Comparison of ENCODE assay signal across 27 cellular contexts in the genomic region with DNA sequence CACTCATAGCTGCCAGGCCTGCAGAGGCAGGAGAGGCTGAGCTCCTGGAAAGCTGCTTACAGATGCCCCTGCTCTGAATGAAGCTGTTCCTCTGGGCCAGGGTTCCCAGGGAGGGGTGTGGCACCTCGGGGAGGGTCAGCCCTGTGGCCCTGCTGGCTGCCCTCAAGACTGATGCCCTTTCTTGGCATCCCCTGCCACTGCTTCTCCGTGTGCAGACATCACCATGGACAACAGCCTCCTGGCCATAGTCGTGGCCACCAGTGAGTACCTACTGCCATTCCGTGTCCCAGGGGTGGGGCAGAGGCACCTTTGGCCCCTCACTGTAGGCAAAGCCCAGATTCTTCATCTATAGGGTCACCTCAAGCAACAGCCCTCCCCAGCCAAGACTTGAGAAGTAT. TPM values are rescaled to one million over a fixed set of nuclear protein-coding genes. Genes with fewer than 3 reads are reported as not detected.
A peak's percentile ranks its signal among the peaks of the same experiment; 100 is the strongest.
DNase-seq lines count a peak whose midpoint lies in the region; ATAC-seq, FAIRE-seq and TF ChIP-seq lines count a peak whose summit lies in the region.
"Had no signal": no experiment of that assay in that cellular context is flagged by ENCODE, and none has a peak within 500 bp of the region (broad histone marks: within the 10 kb centered on the region; RNA-seq: fewer than 3 reads in every experiment).

No MANE protein-coding gene starts in this region.

- H3K4me1 ChIP-seq in K562 (replicated peaks in 1 of 2; ENCODE audit: control insufficient read depth in 2 of 2, insufficient read depth in 2 of 2, low read length in 2 of 2), result peaks cover 17 to 33% of the 10 kb centered on the region in 2 experiments
- peaks cover 36% of the 10 kb centered on the region for H3K4me1 ChIP-seq in mesodermal cell (ENCODE audit: control insufficient read depth, insufficient read depth, low read length, poor library complexity, severe bottlenecking)

- 70% methylated on average over 4 of the region's 4 CpGs for WGBS in K562 (ENCODE audit: insufficient coverage, low coverage, missing lambda C conversion rate)
- 80 to 86% methylated on average over 4 of the region's 4 CpGs for WGBS in mesodermal cell (ENCODE audit: insufficient coverage in 2 of 2), 2 experiments

- H3K4me2 ChIP-seq in K562 (ENCODE audit: insufficient read depth, low read length), result no peak overlapping the region

- POLR2A ChIA-PET in activated CD4-positive, alpha-beta T cell treated with anti-CD3 and anti-CD28 coated beads, Interleukin-2, amount 10 ng/mL, durations not matched to agents 7 days and 5 days (lab: Charles Lee), result no interaction called here
- POLR2A ChIA-PET in K562 (lab: Yijun Ruan, JAX), result interaction anchor here (0.5 to 3.5 kb wide), 4 partner anchors 7 to 98 kb away, joined by 3 to 22 read pairs (median 9); partner anchors contain the start of genes EME1 and LRRC59

- H3K36me3 Mint-ChIP-seq in activated CD4-positive, alpha-beta T cell treated with anti-CD3 and anti-CD28 coated beads, Interleukin-2, amount 10 ng/mL, durations not matched to agents 7 days and 5 days (ENCODE audit: low read depth), result peaks cover 20% of the 10 kb centered on the region
- H3K36me3 Mint-ChIP-seq in activated CD8-positive, alpha-beta memory T cell treated with anti-CD3 and anti-CD28 coated beads, Interleukin-2, amount 10 ng/mL, durations not matched to agents 7 days and 5 days, result peaks cover 10% of the 10 kb centered on the region

- H3K9ac ChIP-seq in K562 (ENCODE audit: insufficient read depth in 1 of 2, low read depth in 2 of 2, low read length in 2 of 2), result no peak overlapping the region
- H3K9ac ChIP-seq: GM23248 had no signal

- no peak for DNase-seq in activated CD4-positive, alpha-beta T cell treated with anti-CD3 and anti-CD28 coated beads, Interleukin-2, amount 10 ng/mL, durations not matched to agents 7 days and 5 days
- no peak for DNase-seq in activated CD4-positive, alpha-beta T cell treated with anti-CD3 and anti-CD28 coated beads, Interleukin-2, amount 50 U/mL, for 1 hour
- DNase-seq in K562 (ENCODE audit: extremely low read depth in 1 of 4, low spot score in 3 of 4) (no peak), D341Med (ENCODE audit: low spot score) (no peak), NCI-H510A treated with DMSO at 0.1 percent for 48 hours (lab: John Stamatoyannopoulos, UW) (no peak)
- DNase-seq in activated CD8-positive, alpha-beta memory T cell treated with anti-CD3 and anti-CD28 coated beads, Interleukin-2, amount 10 ng/mL, durations not matched to agents 7 days and 5 days, result no peak
- DNase-seq: activated CD4-positive, alpha-beta memory T cell treated with anti-CD3 and anti-CD28 coated beads, Interleukin-2, amount 10 ng/mL, durations not matched to agents 7 days and 5 days; activated naive CD4-positive, alpha-beta T cell; activated T-cell treated with anti-CD3 and anti-CD28 coated beads, Interleukin-2, amount 50 U/mL, for 1 hour; AML-193; CD8-positive, alpha-beta T cell; central memory CD4-positive, alpha-beta T cell; GF-D8; MG63; mucosa of descending colon; NCI-H1417 treated with DMSO at 0.1 percent for 48 hours; stimulated activated CD4-positive, alpha-beta T cell treated with anti-CD3 and anti-CD28 coated beads, Interleukin-2, amount 100 ng/mL, for 24 hours; thyroid gland had no signal

- FAIRE-seq in K562 (lab: Jason Lieb, UNC), result no peak
- FAIRE-seq: RCC 7860 had no signal

- H3K9me3 ChIP-seq in K562 (replicated peaks; ENCODE audit: control insufficient read depth, insufficient read depth, low read depth, low read length), result no peaks in the 10 kb centered on the region
- no peaks in the 10 kb centered on the region for H3K9me3 ChIP-seq in mesodermal cell (ENCODE audit: control insufficient read depth, low read length)
- H3K9me3 ChIP-seq: MG63, mucosa of descending colon, psoas muscle, thyroid gland had no signal

- peaks cover 62% of the 10 kb centered on the region for H3K36me3 ChIP-seq in K562 (ENCODE audit: control insufficient read depth, insufficient read depth, low read length)
- peaks cover 46% of the 10 kb centered on the region for H3K36me3 ChIP-seq in mesodermal cell (ENCODE audit: control insufficient read depth, insufficient read depth, low read length)

- no peak; the same call in 1 of the 2 replicates for TF ChIP-seq POLR2A in K562 (conservative IDR thresholded peaks at IDR 0.05)

- peak overlapping the region; percentile 15 for H3K27ac Mint-ChIP-seq in activated CD4-positive, alpha-beta T cell treated with anti-CD3 and anti-CD28 coated beads, Interleukin-2, amount 10 ng/mL, durations not matched to agents 7 days and 5 days
- no peak overlapping the region for H3K27ac Mint-ChIP-seq in activated CD8-positive, alpha-beta memory T cell treated with anti-CD3 and anti-CD28 coated beads, Interleukin-2, amount 10 ng/mL, durations not matched to agents 7 days and 5 days
- H3K27ac Mint-ChIP-seq: activated CD4-positive, alpha-beta memory T cell treated with anti-CD3 and anti-CD28 coated beads, Interleukin-2, amount 10 ng/mL, durations not matched to agents 7 days and 5 days; CD8-positive, alpha-beta T cell; stimulated activated memory B cell treated with anti-CD40 and anti-IgM and Interleukin-4, amounts not matched to agents 10 μg/mL and 1 μg/mL and 100 μg/mL, for 72 hours; T-helper 2 cell treated with Interferon-gamma antibody and Interleukin-4, amounts not matched to agents 5 μg/mL and 100 μg/mL, for 36 hours had no signal

- CTCF ChIA-PET in activated CD4-positive, alpha-beta T cell treated with anti-CD3 and anti-CD28 coated beads, Interleukin-2, amount 10 ng/mL, durations not matched to agents 7 days and 5 days (lab: Charles Lee), result interaction anchor here (1.4 to 3.9 kb wide), 2 partner anchors 16 to 33 kb away, joined by 4 to 34 read pairs; partner anchors contain the start of gene LRRC59
- CTCF ChIA-PET in K562 (lab: Yijun Ruan, JAX; ENCODE audit: low intra/inter-chr PET ratio), result no interaction called here
- CTCF ChIA-PET in activated CD8-positive, alpha-beta memory T cell treated with anti-CD3 and anti-CD28 coated beads, Interleukin-2, amount 10 ng/mL, durations not matched to agents 7 days and 5 days (lab: Charles Lee), result interaction anchor here (0.7 to 5.9 kb wide), 6 partner anchors 8 to 33 kb away, joined by 3 to 64 read pairs (median 18); partner anchors contain the start of genes EME1, LRRC59, MRPL27 and XYLT2

- no peak for TF ChIP-seq CTCF in K562 (IDR thresholded peaks at IDR 0.05 in 2 of 3, conservative IDR thresholded peaks at IDR 0.05 in 1 of 3; ENCODE audit: insufficient read depth in 2 of 3, low read depth in 1 of 3, low read length in 3 of 3)

- TF ChIP-seq EP300 in K562 (IDR thresholded peaks at IDR 0.05; ENCODE audit: low read length), result no peak

- H3K4me1 Mint-ChIP-seq in activated CD4-positive, alpha-beta T cell treated with anti-CD3 and anti-CD28 coated beads, Interleukin-2, amount 10 ng/mL, durations not matched to agents 7 days and 5 days, result peaks cover 8% of the 10 kb centered on the region
- H3K4me1 Mint-ChIP-seq in activated CD8-positive, alpha-beta memory T cell treated with anti-CD3 and anti-CD28 coated beads, Interleukin-2, amount 10 ng/mL, durations not matched to agents 7 days and 5 days, result peaks cover 18% of the 10 kb centered on the region

- BruUV-seq in K562 (replicated peaks; lab: Mats Ljungman, UMichigan), result no TSS peak

- no peaks in the 10 kb centered on the region; the same call in 2 of the 3 replicates for H3K79me2 ChIP-seq in K562 (ENCODE audit: control insufficient read depth, insufficient read depth, low read length)

- TF ChIP-seq RAD21 in K562 (CRISPR knock-in tag; conservative IDR thresholded peaks at IDR 0.05 in 1 of 2, IDR thresholded peaks at IDR 0.05 in 1 of 2), result no peak

- ATAC-seq in K562 (no peak), HG02973 (IDR thresholded peaks at IDR 0.05; ENCODE audit: unreplicated experiment) (no peak)
- no peak for ATAC-seq in activated CD8-positive, alpha-beta memory T cell treated with anti-CD3 and anti-CD28 coated beads, Interleukin-2, amount 10 ng/mL, durations not matched to agents 7 days and 5 days
- ATAC-seq: CD8-positive, alpha-beta T cell; mucosa of descending colon; psoas muscle; stimulated activated memory B cell treated with anti-CD40 and anti-IgM and Interleukin-4, amounts not matched to agents 10 μg/mL and 1 μg/mL and 100 μg/mL, for 72 hours had no signal

- H3K4me3 Mint-ChIP-seq in activated CD4-positive, alpha-beta T cell treated with anti-CD3 and anti-CD28 coated beads, Interleukin-2, amount 10 ng/mL, durations not matched to agents 7 days and 5 days, result no peak overlapping the region
- no peak overlapping the region for H3K4me3 Mint-ChIP-seq in activated CD8-positive, alpha-beta memory T cell treated with anti-CD3 and anti-CD28 coated beads, Interleukin-2, amount 10 ng/mL, durations not matched to agents 7 days and 5 days
- H3K4me3 Mint-ChIP-seq: activated CD4-positive, alpha-beta memory T cell treated with anti-CD3 and anti-CD28 coated beads, Interleukin-2, amount 10 ng/mL, durations not matched to agents 7 days and 5 days; CD8-positive, alpha-beta T cell; stimulated activated memory B cell treated with anti-CD40 and anti-IgM and Interleukin-4, amounts not matched to agents 10 μg/mL and 1 μg/mL and 100 μg/mL, for 72 hours; T-helper 2 cell treated with Interferon-gamma antibody and Interleukin-4, amounts not matched to agents 5 μg/mL and 100 μg/mL, for 36 hours had no signal

- H3K4me3 ChIP-seq in K562 (no peak overlapping the region), mesodermal cell (ENCODE audit: extremely low read depth, insufficient read depth, low read length, poor library complexity, severe bottlenecking) (no peak overlapping the region)
- H3K4me3 ChIP-seq: GM23248, MG63, mucosa of descending colon, psoas muscle, skin epidermis, thyroid gland had no signal

- H3K27ac ChIP-seq in K562 (ENCODE audit: extremely low read depth, low read depth, low read length), result no peak overlapping the region
- peak overlapping the region; percentile 69 for H3K27ac ChIP-seq in mesodermal cell (ENCODE audit: low read depth, low read length, severe bottlenecking)
- H3K27ac ChIP-seq: GM23248, psoas muscle, skin epidermis, thyroid gland, VCaP had no signal

- H2AFZ ChIP-seq in K562 (ENCODE audit: low read depth, low read length), result no peak overlapping the region
- H2AFZ ChIP-seq: GM23248 had no signal

- H4K20me1 ChIP-seq in K562 (replicated peaks; ENCODE audit: control insufficient read depth, insufficient read depth, low read length), result peaks cover 14% of the 10 kb centered on the region

- in situ Hi-C loops in K562 (cut with MboI), result no loop called here

- H3K9me3 Mint-ChIP-seq in activated CD4-positive, alpha-beta T cell treated with anti-CD3 and anti-CD28 coated beads, Interleukin-2, amount 10 ng/mL, durations not matched to agents 7 days and 5 days, result no peaks in the 10 kb centered on the region
- H3K9me3 Mint-ChIP-seq in activated CD8-positive, alpha-beta memory T cell treated with anti-CD3 and anti-CD28 coated beads, Interleukin-2, amount 10 ng/mL, durations not matched to agents 7 days and 5 days (ENCODE audit: low read depth), result no peaks in the 10 kb centered on the region
- H3K9me3 Mint-ChIP-seq: activated CD4-positive, alpha-beta memory T cell treated with anti-CD3 and anti-CD28 coated beads, Interleukin-2, amount 10 ng/mL, durations not matched to agents 7 days and 5 days; CD8-positive, alpha-beta T cell; stimulated activated memory B cell treated with anti-CD40 and anti-IgM and Interleukin-4, amounts not matched to agents 10 μg/mL and 1 μg/mL and 100 μg/mL, for 72 hours; T-helper 2 cell treated with Interferon-gamma antibody and Interleukin-4, amounts not matched to agents 5 μg/mL and 100 μg/mL, for 36 hours had no signal

- intact Hi-C loops in K562 (cut with micrococcal nuclease), result no loop called here

- no peaks in the 10 kb centered on the region for H3K27me3 ChIP-seq in K562 (ENCODE audit: control insufficient read depth in 2 of 2, insufficient read depth in 2 of 2, low read length in 2 of 2)
- H3K27me3 ChIP-seq: MG63, thyroid gland had no signal

- no peaks in the 10 kb centered on the region for H3K9me1 ChIP-seq in K562 (ENCODE audit: control insufficient read depth, insufficient read depth, low read length)

- no peaks in the 10 kb centered on the region for H3K27me3 Mint-ChIP-seq in activated CD4-positive, alpha-beta T cell treated with anti-CD3 and anti-CD28 coated beads, Interleukin-2, amount 10 ng/mL, durations not matched to agents 7 days and 5 days
- H3K27me3 Mint-ChIP-seq in activated CD8-positive, alpha-beta memory T cell treated with anti-CD3 and anti-CD28 coated beads, Interleukin-2, amount 10 ng/mL, durations not matched to agents 7 days and 5 days, result no peaks in the 10 kb centered on the region
- H3K27me3 Mint-ChIP-seq: activated CD4-positive, alpha-beta memory T cell treated with anti-CD3 and anti-CD28 coated beads, Interleukin-2, amount 10 ng/mL, durations not matched to agents 7 days and 5 days; stimulated activated memory B cell treated with anti-CD40 and anti-IgM and Interleukin-4, amounts not matched to agents 10 μg/mL and 1 μg/mL and 100 μg/mL, for 72 hours had no signal

RNA-seq across cellular contexts. Expression of gene MRPL27, which starts 8.9 kb away (rescaled TPM):
- 10 to 100 TPM; 62.9 to 71.4 TPM for total RNA-seq in activated CD4-positive, alpha-beta T cell treated with anti-CD3 and anti-CD28 coated beads, Interleukin-2, amount 10 ng/mL, durations not matched to agents 7 days and 5 days
- total RNA-seq in K562 (2011; cell fraction: chromatin; rRNA removed; ENCODE audit: low replicate concordance), result 59.4 and 90.8 TPM in 2 replicates
- 82.5 and 90.0 TPM in 2 replicates for total RNA-seq in K562 (2011; cell fraction: nucleolus; rRNA removed)
- 74.9 and 93.1 TPM in 2 replicates for total RNA-seq in K562 (2011; cell fraction: nucleoplasm; rRNA removed)
- total RNA-seq in K562 (2014; rRNA removed) (99.4 and 102 TPM in 2 replicates), K562 (2014; rRNA removed; fragmentation: Illumina TruSeq; extraction: Trizol) (122 and 142 TPM in 2 replicates), K562 (2015; rRNA removed; fragmentation: Illumina TruSeq; extraction: Trizol) (123 and 127 TPM in 2 replicates), K562 (2021) (96.3 and 98.2 TPM in 2 replicates)
- polyA plus RNA-seq in K562 (2011; rRNA removed) (127 and 146 TPM in 2 replicates), K562 (2014; fragmentation: Illumina TruSeq; extraction: Trizol) (103 and 105 TPM in 2 replicates), K562 (2014; fragmentation: Nextera tagmentation; extraction: Ambion mirVana) (100 to 1,000 TPM; 388 to 401 TPM), K562 (2014; rRNA removed) (138 and 143 TPM in 2 replicates)
- 138 and 159 TPM in 2 replicates for polyA plus RNA-seq in K562 (2011; cell fraction: cytosol; rRNA removed)
- polyA plus RNA-seq in K562 (2011; cell fraction: nucleus; rRNA removed), result 67.4 and 86.4 TPM in 2 replicates
- polyA plus RNA-seq in K562 (2012), result 72.3 and 119 TPM in 2 replicates
- polyA minus RNA-seq in K562 (2011; rRNA and poly(A)+ RNA removed), result 80.5 and 86.3 TPM in 2 replicates
- polyA minus RNA-seq in K562 (2011; cell fraction: cytosol; rRNA and poly(A)+ RNA removed), result 18.6 and 40.0 TPM in 2 replicates
- polyA minus RNA-seq in K562 (2011; cell fraction: nucleus; rRNA and poly(A)+ RNA removed), result 31.5 and 50.3 TPM in 2 replicates
- polyA plus RNA-seq in mesodermal cell (2013, experiment 1 of 2), result 67.5 TPM
- 54.7 TPM for polyA plus RNA-seq in mesodermal cell (2013, experiment 2 of 2)
- 10 to 100 TPM; 65.7 to 81.8 TPM for total RNA-seq in activated CD8-positive, alpha-beta memory T cell treated with anti-CD3 and anti-CD28 coated beads, Interleukin-2, amount 10 ng/mL, durations not matched to agents 7 days and 5 days

RNA-seq across cellular contexts. Expression of gene EME1, which starts 9.0 kb away (rescaled TPM):
- 10 to 100 TPM; 19.9 to 21.8 TPM for total RNA-seq in activated CD4-positive, alpha-beta T cell treated with anti-CD3 and anti-CD28 coated beads, Interleukin-2, amount 10 ng/mL, durations not matched to agents 7 days and 5 days
- total RNA-seq in K562 (2011; cell fraction: chromatin; rRNA removed; ENCODE audit: low replicate concordance), result 119 and 126 TPM in 2 replicates
- 73.0 and 74.5 TPM in 2 replicates for total RNA-seq in K562 (2011; cell fraction: nucleolus; rRNA removed)
- total RNA-seq in K562 (2011; cell fraction: nucleoplasm; rRNA removed), result 64.3 and 82.1 TPM in 2 replicates
- total RNA-seq in K562 (2014; rRNA removed) (18.8 and 28.0 TPM in 2 replicates), K562 (2014; rRNA removed; fragmentation: Illumina TruSeq; extraction: Trizol) (17.6 and 21.4 TPM in 2 replicates), K562 (2015; rRNA removed; fragmentation: Illumina TruSeq; extraction: Trizol) (16.6 and 17.6 TPM in 2 replicates), K562 (2021) (16.8 and 20.1 TPM in 2 replicates)
- polyA plus RNA-seq in K562 (2011; rRNA removed) (44.1 and 61.3 TPM in 2 replicates), K562 (2014; fragmentation: Illumina TruSeq; extraction: Trizol) (20.9 and 24.0 TPM in 2 replicates), K562 (2014; fragmentation: Nextera tagmentation; extraction: Ambion mirVana) (10 to 100 TPM; 14.6 to 27.4 TPM), K562 (2014; rRNA removed) (28.7 TPM in 2 replicates)
- polyA plus RNA-seq in K562 (2011; cell fraction: cytosol; rRNA removed), result 15.3 and 28.4 TPM in 2 replicates
- polyA plus RNA-seq in K562 (2011; cell fraction: nucleus; rRNA removed), result 254 and 409 TPM in 2 replicates
- 42.1 and 48.1 TPM in 2 replicates for polyA plus RNA-seq in K562 (2012)
- 24.1 and 34.7 TPM in 2 replicates for polyA minus RNA-seq in K562 (2011; rRNA and poly(A)+ RNA removed)
- polyA minus RNA-seq in K562 (2011; cell fraction: cytosol; rRNA and poly(A)+ RNA removed), result 7.2 and 9.6 TPM in 2 replicates
- polyA minus RNA-seq in K562 (2011; cell fraction: nucleus; rRNA and poly(A)+ RNA removed), result 28.1 and 57.5 TPM in 2 replicates
- 16.4 TPM for polyA plus RNA-seq in mesodermal cell (2013, experiment 1 of 2)
- polyA plus RNA-seq in mesodermal cell (2013, experiment 2 of 2), result 17.3 TPM
- 10 to 100 TPM; 34.0 to 40.8 TPM for total RNA-seq in activated CD8-positive, alpha-beta memory T cell treated with anti-CD3 and anti-CD28 coated beads, Interleukin-2, amount 10 ng/mL, durations not matched to agents 7 days and 5 days

RNA-seq across cellular contexts. Expression of gene XYLT2, which starts 18.1 kb away (rescaled TPM):
- 10 to 100 TPM; 22.1 to 23.6 TPM for total RNA-seq in activated CD4-positive, alpha-beta T cell treated with anti-CD3 and anti-CD28 coated beads, Interleukin-2, amount 10 ng/mL, durations not matched to agents 7 days and 5 days
- total RNA-seq in K562 (2011; cell fraction: chromatin; rRNA removed; ENCODE audit: low replicate concordance), result 16.9 and 49.3 TPM in 2 replicates
- total RNA-seq in K562 (2011; cell fraction: nucleolus; rRNA removed), result 28.8 and 34.7 TPM in 2 replicates
- 27.6 and 29.6 TPM in 2 replicates for total RNA-seq in K562 (2011; cell fraction: nucleoplasm; rRNA removed)
- total RNA-seq in K562 (2014; rRNA removed) (9.1 and 14.0 TPM in 2 replicates), K562 (2014; rRNA removed; fragmentation: Illumina TruSeq; extraction: Trizol) (2.0 and 2.4 TPM in 2 replicates), K562 (2015; rRNA removed; fragmentation: Illumina TruSeq; extraction: Trizol) (4.5 and 10.6 TPM in 2 replicates), K562 (2021) (8.9 and 9.5 TPM in 2 replicates)
- polyA plus RNA-seq in K562 (2011; rRNA removed) (3.8 and 8.4 TPM in 2 replicates), K562 (2014; fragmentation: Illumina TruSeq; extraction: Trizol) (4.3 and 6.5 TPM in 2 replicates), K562 (2014; fragmentation: Nextera tagmentation; extraction: Ambion mirVana) (1 to 10 TPM in 1 of 2 experiments, under 1 TPM in 1; 0.63 to 1.0 TPM), K562 (2014; rRNA removed) (7.3 and 8.0 TPM in 2 replicates)
- polyA plus RNA-seq in K562 (2011; cell fraction: cytosol; rRNA removed), result 7.0 and 11.0 TPM in 2 replicates
- polyA plus RNA-seq in K562 (2011; cell fraction: nucleus; rRNA removed), result 19.7 and 30.0 TPM in 2 replicates
- polyA plus RNA-seq in K562 (2012), result 6.2 and 10.6 TPM in 2 replicates
- polyA minus RNA-seq in K562 (2011; rRNA and poly(A)+ RNA removed), result 6.2 and 7.9 TPM in 2 replicates
- polyA minus RNA-seq in K562 (2011; cell fraction: cytosol; rRNA and poly(A)+ RNA removed), result 8.8 and 29.4 TPM in 2 replicates
- polyA minus RNA-seq in K562 (2011; cell fraction: nucleus; rRNA and poly(A)+ RNA removed), result 9.4 and 10.1 TPM in 2 replicates
- polyA plus RNA-seq in mesodermal cell (2013, experiment 1 of 2), result 26.5 TPM
- polyA plus RNA-seq in mesodermal cell (2013, experiment 2 of 2), result 22.4 TPM
- 10 to 100 TPM; 33.1 to 38.2 TPM for total RNA-seq in activated CD8-positive, alpha-beta memory T cell treated with anti-CD3 and anti-CD28 coated beads, Interleukin-2, amount 10 ng/mL, durations not matched to agents 7 days and 5 days

RNA-seq across cellular contexts. Expression of gene LRRC59, which starts 33.3 kb away (rescaled TPM):
- total RNA-seq in activated CD4-positive, alpha-beta T cell treated with anti-CD3 and anti-CD28 coated beads, Interleukin-2, amount 10 ng/mL, durations not matched to agents 7 days and 5 days, result 10 to 100 TPM; 60.8 to 68.5 TPM
- total RNA-seq in K562 (2011; cell fraction: chromatin; rRNA removed; ENCODE audit: low replicate concordance), result 69.1 and 116 TPM in 2 replicates
- total RNA-seq in K562 (2011; cell fraction: nucleolus; rRNA removed), result 92.4 and 122 TPM in 2 replicates
- 127 and 192 TPM in 2 replicates for total RNA-seq in K562 (2011; cell fraction: nucleoplasm; rRNA removed)
- total RNA-seq in K562 (2014; rRNA removed), result 187 and 221 TPM in 2 replicates
- total RNA-seq in K562 (2014; rRNA removed; fragmentation: Illumina TruSeq; extraction: Trizol), result 154 and 156 TPM in 2 replicates
- total RNA-seq in K562 (2015; rRNA removed; fragmentation: Illumina TruSeq; extraction: Trizol), result 187 TPM in 2 replicates
- 223 and 244 TPM in 2 replicates for total RNA-seq in K562 (2021)
- 119 and 158 TPM in 2 replicates for polyA plus RNA-seq in K562 (2011; rRNA removed)
- polyA plus RNA-seq in K562 (2011; cell fraction: cytosol; rRNA removed), result 85.0 and 92.7 TPM in 2 replicates
- 52.0 and 69.3 TPM in 2 replicates for polyA plus RNA-seq in K562 (2011; cell fraction: nucleus; rRNA removed)
- polyA plus RNA-seq in K562 (2012), result 201 and 212 TPM in 2 replicates
- 206 and 214 TPM in 2 replicates for polyA plus RNA-seq in K562 (2014; fragmentation: Illumina TruSeq; extraction: Trizol)
- 10 to 100 TPM; 27.8 to 38.7 TPM for polyA plus RNA-seq in K562 (2014; fragmentation: Nextera tagmentation; extraction: Ambion mirVana)
- 118 and 134 TPM in 2 replicates for polyA plus RNA-seq in K562 (2014; rRNA removed)
- 198 and 249 TPM in 2 replicates for polyA minus RNA-seq in K562 (2011; rRNA and poly(A)+ RNA removed)
- polyA minus RNA-seq in K562 (2011; cell fraction: cytosol; rRNA and poly(A)+ RNA removed), result 104 and 126 TPM in 2 replicates
- polyA minus RNA-seq in K562 (2011; cell fraction: nucleus; rRNA and poly(A)+ RNA removed), result 35.8 and 66.0 TPM in 2 replicates
- 135 TPM for polyA plus RNA-seq in mesodermal cell (2013, experiment 1 of 2)
- polyA plus RNA-seq in mesodermal cell (2013, experiment 2 of 2), result 124 TPM
- total RNA-seq in activated CD8-positive, alpha-beta memory T cell treated with anti-CD3 and anti-CD28 coated beads, Interleukin-2, amount 10 ng/mL, durations not matched to agents 7 days and 5 days, result 10 to 100 TPM; 71.5 to 82.6 TPM
